Comparison of ENCODE assay signal across 8 cellular contexts in the genomic region with DNA sequence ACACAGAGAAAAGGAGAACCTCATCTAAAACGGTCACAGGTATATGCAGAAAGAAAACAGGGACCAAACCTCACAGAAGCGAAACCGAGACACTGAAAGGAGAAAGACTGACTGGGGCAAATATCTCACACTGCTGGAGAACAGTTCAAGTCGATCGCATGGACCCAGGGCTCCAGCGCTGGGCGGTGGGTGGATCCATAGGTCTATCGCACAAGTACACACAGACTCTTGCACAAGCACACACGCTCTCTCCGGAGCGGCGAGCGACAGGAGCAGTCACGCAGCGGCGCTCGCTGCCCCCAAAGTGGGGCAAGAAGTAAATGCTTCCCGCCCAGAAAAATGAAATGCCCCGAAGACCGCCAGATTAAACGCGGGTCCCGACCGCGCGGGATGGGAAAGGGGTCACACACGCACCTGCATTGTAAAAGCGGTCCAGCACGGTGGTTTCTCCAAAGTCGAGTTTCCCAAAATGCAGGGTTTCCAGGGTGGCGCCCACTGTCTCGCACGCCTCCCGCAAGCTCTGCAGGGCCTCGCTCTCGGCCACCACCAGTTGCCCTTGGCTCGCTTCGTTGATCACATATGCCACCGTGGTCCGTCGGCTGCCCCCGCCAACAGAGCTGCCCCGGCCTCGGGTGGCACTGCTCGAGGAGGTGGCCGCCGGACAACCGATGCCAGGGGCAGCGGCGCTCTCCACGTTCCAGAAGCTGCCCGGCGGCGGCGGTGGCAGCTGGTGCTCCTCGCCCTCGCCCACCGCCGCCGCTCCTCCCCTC. TPM values are rescaled to one million over a fixed set of nuclear protein-coding genes. Genes with fewer than 3 reads are reported as not detected.
A peak's percentile ranks its signal among the peaks of the same experiment; 100 is the strongest.
DNase-seq lines count a peak whose midpoint lies in the region; ATAC-seq and TF ChIP-seq lines count a peak whose summit lies in the region.

No MANE protein-coding gene starts in this region.

- H3K4me1 ChIP-seq in HUES48 (ENCODE audit: control insufficient read depth, insufficient read depth, low read length) (peaks cover 4% of the 10 kb centered on the region; the same call in 1 of the 2 replicates), adipocyte (ENCODE audit: control insufficient read depth, insufficient read depth, low read length) (peaks cover 34% of the 10 kb centered on the region), psoas muscle (peaks cover 17% of the 10 kb centered on the region)

- H3K4me3 ChIP-seq in HUES48 (ENCODE audit: low read depth, low read length), result peak overlapping the region; percentile 89
- H3K4me3 ChIP-seq in adipocyte (ENCODE audit: low read length), result peak overlapping the region; percentile 97
- peak overlapping the region; percentile 96 for H3K4me3 ChIP-seq in psoas muscle

- no peaks in the 10 kb centered on the region for H3K36me3 ChIP-seq in HUES48 (ENCODE audit: control insufficient read depth, insufficient read depth, low read length)
- H3K36me3 ChIP-seq in adipocyte (ENCODE audit: control insufficient read depth, insufficient read depth, low read length, severe bottlenecking), result no peaks in the 10 kb centered on the region
- H3K36me3 ChIP-seq in psoas muscle (ENCODE audit: insufficient read depth in 1 of 2, low read depth in 1 of 2), result no peaks in the 10 kb centered on the region

- H3K9me3 ChIP-seq in HUES48 (ENCODE audit: control insufficient read depth, insufficient read depth, low read length) (no peaks in the 10 kb centered on the region), adipocyte (ENCODE audit: control insufficient read depth, low read length) (no peaks in the 10 kb centered on the region), psoas muscle (no peaks in the 10 kb centered on the region)

- peak; percentile 16 for DNase-seq in DMS79 (lab: John Stamatoyannopoulos, UW)
- peak; percentile 33 for DNase-seq in SKM-1 (lab: John Stamatoyannopoulos, UW; ENCODE audit: unreplicated experiment)
- DNase-seq in adipocyte (ENCODE audit: low read depth), result peak; percentile 85
- DNase-seq in left ventricle myocardium superior, result peak; percentile 81
- peak; percentile 66 to 72 for DNase-seq in psoas muscle
- DNase-seq in HPDE6-E6E7 (ENCODE audit: extremely low spot score), result no peak

- H3K27ac ChIP-seq in HUES48 (ENCODE audit: low read depth, low read length) (no peak overlapping the region), psoas muscle (peak overlapping the region; percentile 95)

- ATAC-seq in GM21423 (IDR thresholded peaks at IDR 0.05; ENCODE audit: unreplicated experiment) (peak; percentile 28), left ventricle myocardium superior (peak; percentile 47), psoas muscle (peak; percentile 34 to 40 (median 38))

- TF ChIP-seq CTCF in psoas muscle (IDR thresholded peaks at IDR 0.05), result no peak

- intact Hi-C loops in left ventricle myocardium superior (cut with micrococcal nuclease), result loop anchor here (5.0 kb wide), 1 partner anchor 149 kb away; no protein-coding TSS in a partner anchor
- intact Hi-C loops in psoas muscle (cut with DNase I), result loop anchor here (2.0 to 5.0 kb wide), 3 partner anchors 147 to 209 kb away; no protein-coding TSS in a partner anchor

- 1 to 3% (median 2%) methylated on average over 51 to 60 of the region's 60 CpGs for WGBS in psoas muscle, 3 donors

- H3K9ac ChIP-seq in HUES48 (ENCODE audit: low read depth, low read length) (no peak overlapping the region), adipocyte (ENCODE audit: low read length) (peak overlapping the region; percentile 92)

- peaks cover 44% of the 10 kb centered on the region for H3K27me3 ChIP-seq in HUES48 (ENCODE audit: control insufficient read depth, insufficient read depth, low read length)
- H3K27me3 ChIP-seq in adipocyte (replicated peaks; ENCODE audit: control insufficient read depth, insufficient read depth, low read length), result no peaks in the 10 kb centered on the region
- H3K27me3 ChIP-seq in psoas muscle (ENCODE audit: insufficient read depth in 3 of 3, low read length in 2 of 3), result no peaks in the 10 kb centered on the region

RNA-seq across cellular contexts. Expression of a gene that starts 0.8 kb away (rescaled TPM):
- total RNA-seq in left ventricle myocardium superior (38.5 TPM), psoas muscle (1 to 10 TPM; 2.2 to 8.3 (median 7.0) TPM)
- 1 to 10 TPM in 2 of 3 donors, under 1 TPM in 1; 0.91 to 3.8 (median 2.0) TPM for polyA plus RNA-seq in psoas muscle

RNA-seq across cellular contexts. Expression of a gene that starts 30.9 kb away (rescaled TPM):
- 14.1 TPM for total RNA-seq in left ventricle myocardium superior
- total RNA-seq in psoas muscle, result 1 to 10 TPM; 3.7 to 9.8 (median 5.2) TPM
- 1 to 10 TPM; 2.2 to 3.6 (median 2.2) TPM for polyA plus RNA-seq in psoas muscle
